In genomic region chr9:15142903-15143534, GRCh38 we compare ENCODE assay signal across 8 cellular contexts.
DNase-seq lines count a peak whose midpoint lies in the region; ATAC-seq and TF ChIP-seq lines count a peak whose summit lies in the region.

No MANE protein-coding gene starts in this region.

- H3K36me3 Mint-ChIP-seq in activated CD8-positive, alpha-beta T cell treated with anti-CD3 and anti-CD28 coated beads, Interleukin-2, amount 10 ng/mL, durations not matched to agents 7 days and 5 days (ENCODE audit: low read depth), result no peaks in the 10 kb centered on the region

- H3K4me1 ChIP-seq in sigmoid colon, result peaks cover 0 to 21% (median 8%) of the 10 kb centered on the region in 4 donors

- H3K27ac Mint-ChIP-seq in activated CD8-positive, alpha-beta T cell treated with anti-CD3 and anti-CD28 coated beads, Interleukin-2, amount 10 ng/mL, durations not matched to agents 7 days and 5 days, result no peak overlapping the region

- no peak overlapping the region for H3K4me3 Mint-ChIP-seq in activated CD8-positive, alpha-beta T cell treated with anti-CD3 and anti-CD28 coated beads, Interleukin-2, amount 10 ng/mL, durations not matched to agents 7 days and 5 days

- no peaks in the 10 kb centered on the region for H3K36me3 ChIP-seq in sigmoid colon

- POLR2A ChIA-PET in activated CD8-positive, alpha-beta T cell treated with anti-CD3 and anti-CD28 coated beads, Interleukin-2, amount 10 ng/mL, durations not matched to agents 7 days and 5 days (lab: Charles Lee), result no interaction called here

- DNase-seq in COR-L47 (lab: John Stamatoyannopoulos, UW) (peak; percentile 8), NCI-H2107 (lab: John Stamatoyannopoulos, UW) (peak; percentile 9), left cardiac atrium (no peak), sigmoid colon (no peak), NCI-H524 treated with DMSO at 0.1 percent for 48 hours (lab: John Stamatoyannopoulos, UW) (no peak)
- DNase-seq in activated CD8-positive, alpha-beta T cell treated with anti-CD3 and anti-CD28 coated beads, Interleukin-2, amount 10 ng/mL, durations not matched to agents 7 days and 5 days, result peak; percentile 29

- WGBS in sigmoid colon, 2 donors, result 58 to 65% methylated on average over 6 of the region's 6 CpGs

- peak in 3 of 4 experiments; percentile 55 to 69 (median 58) for TF ChIP-seq CTCF in sigmoid colon (IDR thresholded peaks at IDR 0.05)

- H3K27me3 ChIP-seq in sigmoid colon, result no peaks in the 10 kb centered on the region

- H3K9me3 Mint-ChIP-seq in activated CD8-positive, alpha-beta T cell treated with anti-CD3 and anti-CD28 coated beads, Interleukin-2, amount 10 ng/mL, durations not matched to agents 7 days and 5 days (ENCODE audit: insufficient read depth), result no peaks in the 10 kb centered on the region

- H3K4me3 ChIP-seq in sigmoid colon, result no peak overlapping the region

- CTCF ChIA-PET in activated CD8-positive, alpha-beta T cell treated with anti-CD3 and anti-CD28 coated beads, Interleukin-2, amount 10 ng/mL, durations not matched to agents 7 days and 5 days (lab: Charles Lee), result interaction anchor here (0.7 to 1.3 kb wide), 8 partner anchors 8 to 1655 kb away, joined by 3 to 5 read pairs (median 4); no protein-coding TSS in a partner anchor

- no peaks in the 10 kb centered on the region for H3K4me1 Mint-ChIP-seq in activated CD8-positive, alpha-beta T cell treated with anti-CD3 and anti-CD28 coated beads, Interleukin-2, amount 10 ng/mL, durations not matched to agents 7 days and 5 days (ENCODE audit: low read depth)

- no peak for TF ChIP-seq EP300 in sigmoid colon (IDR thresholded peaks at IDR 0.05)

- ATAC-seq in GM18870 (IDR thresholded peaks at IDR 0.05; ENCODE audit: unreplicated experiment), result peak; percentile 92
- ATAC-seq in HG03039 (IDR thresholded peaks at IDR 0.05; ENCODE audit: unreplicated experiment), result peak; percentile 95
- peak; percentile 70 for ATAC-seq in activated CD8-positive, alpha-beta T cell treated with anti-CD3 and anti-CD28 coated beads, Interleukin-2, amount 10 ng/mL, durations not matched to agents 7 days and 5 days
- peak; percentile 57 to 70 for ATAC-seq in left cardiac atrium

- no peak for TF ChIP-seq POLR2A in sigmoid colon (IDR thresholded peaks at IDR 0.05)

- H3K27me3 Mint-ChIP-seq in activated CD8-positive, alpha-beta T cell treated with anti-CD3 and anti-CD28 coated beads, Interleukin-2, amount 10 ng/mL, durations not matched to agents 7 days and 5 days (ENCODE audit: low read depth), result peaks cover 13% of the 10 kb centered on the region

- intact Hi-C loops in left cardiac atrium (cut with DNase I) (loop anchor here in 1 of 2 donors (5.0 kb wide), 1 partner anchor 36 kb away; no protein-coding TSS in a partner anchor), sigmoid colon (cut with DNase I) (no loop called here)

- H3K27ac ChIP-seq in sigmoid colon, result no peak overlapping the region

- no peaks in the 10 kb centered on the region for H3K9me3 ChIP-seq in sigmoid colon

Comparison
In these comparisons a context has a peak if more than half of its experiments do, and no peak if none do; other contexts are left out.
1. DNase-seq: peak in COR-L47 (single experiment), NCI-H2107 (single experiment) and activated CD8-positive, alpha-beta T cell treated with anti-CD3 and anti-CD28 coated beads, Interleukin-2, amount 10 ng/mL, durations not matched to agents 7 days and 5 days (single experiment); none in left cardiac atrium (single experiment), sigmoid colon (single experiment) and NCI-H524 treated with DMSO at 0.1 percent for 48 hours (single experiment).
2. Peak in every context shown above with its lines, with median percentiles within 50 percentile points of each other: ATAC-seq.